Comparison of ENCODE assay signal across 1 cellular context in genomic region chr1:63595435-63595834, GRCh38.
TF ChIP-seq lines count a peak whose summit lies in the region.

No MANE protein-coding gene starts in this region.

TF ChIP-seq in GM23338, 12 proteins besides CTCF, POLR2A, EP300 and RAD21:
- TF ChIP-seq ETS1 (IDR thresholded peaks at IDR 0.05): no peak
- TF ChIP-seq STAT1 (IDR thresholded peaks at IDR 0.05; ENCODE audit: unreplicated experiment): no peak
- TF ChIP-seq, protein P1, sequence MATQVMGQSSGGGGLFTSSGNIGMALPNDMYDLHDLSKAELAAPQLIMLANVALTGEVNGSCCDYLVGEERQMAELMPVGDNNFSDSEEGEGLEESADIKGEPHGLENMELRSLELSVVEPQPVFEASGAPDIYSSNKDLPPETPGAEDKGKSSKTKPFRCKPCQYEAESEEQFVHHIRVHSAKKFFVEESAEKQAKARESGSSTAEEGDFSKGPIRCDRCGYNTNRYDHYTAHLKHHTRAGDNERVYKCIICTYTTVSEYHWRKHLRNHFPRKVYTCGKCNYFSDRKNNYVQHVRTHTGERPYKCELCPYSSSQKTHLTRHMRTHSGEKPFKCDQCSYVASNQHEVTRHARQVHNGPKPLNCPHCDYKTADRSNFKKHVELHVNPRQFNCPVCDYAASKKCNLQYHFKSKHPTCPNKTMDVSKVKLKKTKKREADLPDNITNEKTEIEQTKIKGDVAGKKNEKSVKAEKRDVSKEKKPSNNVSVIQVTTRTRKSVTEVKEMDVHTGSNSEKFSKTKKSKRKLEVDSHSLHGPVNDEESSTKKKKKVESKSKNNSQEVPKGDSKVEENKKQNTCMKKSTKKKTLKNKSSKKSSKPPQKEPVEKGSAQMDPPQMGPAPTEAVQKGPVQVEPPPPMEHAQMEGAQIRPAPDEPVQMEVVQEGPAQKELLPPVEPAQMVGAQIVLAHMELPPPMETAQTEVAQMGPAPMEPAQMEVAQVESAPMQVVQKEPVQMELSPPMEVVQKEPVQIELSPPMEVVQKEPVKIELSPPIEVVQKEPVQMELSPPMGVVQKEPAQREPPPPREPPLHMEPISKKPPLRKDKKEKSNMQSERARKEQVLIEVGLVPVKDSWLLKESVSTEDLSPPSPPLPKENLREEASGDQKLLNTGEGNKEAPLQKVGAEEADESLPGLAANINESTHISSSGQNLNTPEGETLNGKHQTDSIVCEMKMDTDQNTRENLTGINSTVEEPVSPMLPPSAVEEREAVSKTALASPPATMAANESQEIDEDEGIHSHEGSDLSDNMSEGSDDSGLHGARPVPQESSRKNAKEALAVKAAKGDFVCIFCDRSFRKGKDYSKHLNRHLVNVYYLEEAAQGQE (IDR thresholded peaks at IDR 0.05; ENCODE audit: unreplicated experiment): no peak
- TF ChIP-seq ZNF462 (CRISPR knock-in tag; IDR thresholded peaks at IDR 0.05): no peak
- TF ChIP-seq CREB1 (CRISPR knock-in tag; IDR thresholded peaks at IDR 0.05; ENCODE audit: low read depth): no peak
- TF ChIP-seq NANOG (IDR thresholded peaks at IDR 0.05; ENCODE audit: borderline replicate concordance): no peak
